Comparison of ENCODE assay signal across 27 cellular contexts in genomic region chr4:157023941-157024340, GRCh38. TPM values are rescaled to one million over a fixed set of nuclear protein-coding genes. Genes with fewer than 3 reads are reported as not detected.
"Had no signal": no experiment of that assay in that cellular context is flagged by ENCODE, and none has a peak within 500 bp of the region (broad histone marks: within the 10 kb centered on the region; RNA-seq: fewer than 3 reads in every experiment).

No MANE protein-coding gene starts in this region.

- H3K4me3 Mint-ChIP-seq: activated CD8-positive, alpha-beta memory T cell treated with anti-CD3 and anti-CD28 coated beads, Interleukin-2, amount 10 ng/mL, durations not matched to agents 7 days and 5 days; activated naive CD8-positive, alpha-beta T cell treated with anti-CD3 and anti-CD28 coated beads, Interleukin-2, amount 50 U/mL, for 24 hours; activated T-cell treated with anti-CD3 and anti-CD28 coated beads, Interleukin-2, amount 50 U/mL, for 24 hours; activated T-helper 1 cell treated with anti-CD3 and anti-CD28 coated beads, Interleukin-12 subunit alpha, Interleukin-12 subunit beta, Interleukin-2, Interleukin-4 antibody, amounts not matched to agents 30 ng/mL and 10 ng/mL and 1 ng/mL, durations not matched to agents 14 hours and 24 hours and 36 hours; brain; T-helper 1 cell treated with Interleukin-12 subunit alpha and Interleukin-12 subunit beta and Interleukin-4 antibody, amounts not matched to agents 30 μg/mL and 1 μg/mL, for 36 hours; WTC11 had no signal

- DNase-seq: activated CD4-positive, alpha-beta T cell treated with anti-CD3 and anti-CD28 coated beads for 48 hours; activated CD4-positive, alpha-beta T cell treated with anti-CD3 and anti-CD28 coated beads, Interleukin-2, amount 50 U/mL, for 4 hours; activated CD4-positive, CD25-positive, alpha-beta regulatory T cell treated with anti-CD3 and anti-CD28 coated beads, Interleukin-2, amount 50 U/mL, for 72 hours; activated CD8-positive, alpha-beta memory T cell treated with anti-CD3 and anti-CD28 coated beads, Interleukin-2, amount 10 ng/mL, durations not matched to agents 7 days and 5 days; activated effector memory CD4-positive, alpha-beta T cell treated with Interleukin-2 at 50 U/mL for 16 hours; activated naive CD4-positive, alpha-beta T cell treated with Interleukin-2 at 50 U/mL for 16 hours; activated naive CD8-positive, alpha-beta T cell treated with anti-CD3 and anti-CD28 coated beads, Interleukin-2, amount 50 U/mL, for 24 hours; activated T-cell treated with anti-CD3 and anti-CD28 coated beads, Interleukin-2, amount 50 U/mL, for 24 hours; amniotic stem cell; MM.1S; NCI-H1105; NCI-H1436; NCI-H1694 treated with DMSO at 0.1 percent for 48 hours; NCI-H2081; NCI-H510A treated with DMSO at 0.1 percent for 48 hours; NCI-H69; NK-92 treated with Interleukin-12 subunit alpha and Interleukin-12 subunit beta, amount 100 ng/mL, for 24 hours; Peyer's patch; SHP77 had no signal

- H3K4me3 ChIP-seq: cardiac muscle cell, Peyer's patch, SJSA1 had no signal

- H3K27ac ChIP-seq: cardiac muscle cell, Peyer's patch, SJSA1 had no signal

- H3K4me1 Mint-ChIP-seq: activated CD8-positive, alpha-beta memory T cell treated with anti-CD3 and anti-CD28 coated beads, Interleukin-2, amount 10 ng/mL, durations not matched to agents 7 days and 5 days; activated naive CD8-positive, alpha-beta T cell treated with anti-CD3 and anti-CD28 coated beads, Interleukin-2, amount 50 U/mL, for 24 hours; brain; WTC11 had no signal

- H3K9me3 Mint-ChIP-seq: activated T-helper 1 cell treated with anti-CD3 and anti-CD28 coated beads, Interleukin-12 subunit alpha, Interleukin-12 subunit beta, Interleukin-2, Interleukin-4 antibody, amounts not matched to agents 30 ng/mL and 10 ng/mL and 1 ng/mL, durations not matched to agents 14 hours and 24 hours and 36 hours; brain; T-helper 1 cell treated with Interleukin-12 subunit alpha and Interleukin-12 subunit beta and Interleukin-4 antibody, amounts not matched to agents 30 μg/mL and 1 μg/mL, for 36 hours; WTC11 had no signal

- H3K36me3 ChIP-seq: cardiac muscle cell, Peyer's patch, SJSA1 had no signal

- H3K27me3 Mint-ChIP-seq: activated CD8-positive, alpha-beta memory T cell treated with anti-CD3 and anti-CD28 coated beads, Interleukin-2, amount 10 ng/mL, durations not matched to agents 7 days and 5 days; activated naive CD8-positive, alpha-beta T cell treated with anti-CD3 and anti-CD28 coated beads, Interleukin-2, amount 50 U/mL, for 24 hours; activated T-cell treated with anti-CD3 and anti-CD28 coated beads, Interleukin-2, amount 50 U/mL, for 24 hours; brain had no signal

- H3K27me3 ChIP-seq: cardiac muscle cell, Peyer's patch, SJSA1 had no signal

- H3K4me1 ChIP-seq: Peyer's patch, SJSA1 had no signal

- H3K36me3 Mint-ChIP-seq: activated CD8-positive, alpha-beta memory T cell treated with anti-CD3 and anti-CD28 coated beads, Interleukin-2, amount 10 ng/mL, durations not matched to agents 7 days and 5 days; activated naive CD4-positive, alpha-beta T cell treated with anti-CD3 and anti-CD28 coated beads, Interleukin-2, amount 50 U/mL, for 72 hours; brain; WTC11 had no signal

- H3K9me3 ChIP-seq: Peyer's patch, SJSA1 had no signal

- ATAC-seq: activated CD8-positive, alpha-beta memory T cell treated with anti-CD3 and anti-CD28 coated beads, Interleukin-2, amount 10 ng/mL, durations not matched to agents 7 days and 5 days; activated naive CD4-positive, alpha-beta T cell treated with anti-CD3 and anti-CD28 coated beads, Interleukin-2, amount 50 U/mL, for 72 hours; activated naive CD8-positive, alpha-beta T cell treated with anti-CD3 and anti-CD28 coated beads, Interleukin-2, amount 50 U/mL, for 24 hours; SK-N-SH treated with all-trans-retinoic acid at 6 μM for 48 hours; WTC11 had no signal

- H3K27ac Mint-ChIP-seq: activated CD8-positive, alpha-beta memory T cell treated with anti-CD3 and anti-CD28 coated beads, Interleukin-2, amount 10 ng/mL, durations not matched to agents 7 days and 5 days; activated naive CD4-positive, alpha-beta T cell treated with anti-CD3 and anti-CD28 coated beads, Interleukin-2, amount 50 U/mL, for 72 hours; activated naive CD8-positive, alpha-beta T cell treated with anti-CD3 and anti-CD28 coated beads, Interleukin-2, amount 50 U/mL, for 24 hours; activated T-cell treated with anti-CD3 and anti-CD28 coated beads, Interleukin-2, amount 50 U/mL, for 24 hours; activated T-helper 1 cell treated with anti-CD3 and anti-CD28 coated beads, Interleukin-12 subunit alpha, Interleukin-12 subunit beta, Interleukin-2, Interleukin-4 antibody, amounts not matched to agents 30 ng/mL and 10 ng/mL and 1 ng/mL, durations not matched to agents 14 hours and 24 hours and 36 hours; brain; T-helper 1 cell treated with Interleukin-12 subunit alpha and Interleukin-12 subunit beta and Interleukin-4 antibody, amounts not matched to agents 30 μg/mL and 1 μg/mL, for 36 hours; WTC11 had no signal

RNA-seq across cellular contexts. Expression of gene GLRB, which starts 52.0 kb away (rescaled TPM):
- total RNA-seq: activated CD8-positive, alpha-beta memory T cell treated with anti-CD3 and anti-CD28 coated beads, Interleukin-2, amount 10 ng/mL, durations not matched to agents 7 days and 5 days; activated naive CD4-positive, alpha-beta T cell treated with anti-CD3 and anti-CD28 coated beads, Interleukin-2, amount 50 U/mL, for 72 hours; activated T-helper 1 cell treated with anti-CD3 and anti-CD28 coated beads, Interleukin-12 subunit alpha, Interleukin-12 subunit beta, Interleukin-2, Interleukin-4 antibody, amounts not matched to agents 30 ng/mL and 10 ng/mL and 1 ng/mL, durations not matched to agents 14 hours and 24 hours and 36 hours had no signal

RNA-seq across cellular contexts. Expression of gene PDGFC, which starts 52.3 kb away (rescaled TPM):
- total RNA-seq: activated CD8-positive, alpha-beta memory T cell treated with anti-CD3 and anti-CD28 coated beads, Interleukin-2, amount 10 ng/mL, durations not matched to agents 7 days and 5 days; activated naive CD4-positive, alpha-beta T cell treated with anti-CD3 and anti-CD28 coated beads, Interleukin-2, amount 50 U/mL, for 72 hours; activated T-helper 1 cell treated with anti-CD3 and anti-CD28 coated beads, Interleukin-12 subunit alpha, Interleukin-12 subunit beta, Interleukin-2, Interleukin-4 antibody, amounts not matched to agents 30 ng/mL and 10 ng/mL and 1 ng/mL, durations not matched to agents 14 hours and 24 hours and 36 hours had no signal
